Comparison of ENCODE assay signal across 10 cellular contexts in genomic region chr1:156602557-156602993, GRCh38. TPM values are rescaled to one million over a fixed set of nuclear protein-coding genes. Genes with fewer than 3 reads are reported as not detected.
DNase-seq lines count a peak whose midpoint lies in the region; TF ChIP-seq lines count a peak whose summit lies in the region.
"Had no signal": no experiment of that assay in that cellular context is flagged by ENCODE, and none has a peak within 500 bp of the region (broad histone marks: within the 10 kb centered on the region; RNA-seq: fewer than 3 reads in every experiment).

No MANE protein-coding gene starts in this region.

- no peak overlapping the region for H3K4me3 ChIP-seq in fibroblast of pulmonary artery (replicated peaks; ENCODE audit: low read depth, low read length)

- no peak for DNase-seq in AG09319 (ENCODE audit: extremely low read depth, low read depth)
- no peak for DNase-seq in fibroblast of pulmonary artery (ENCODE audit: low read depth)
- DNase-seq in NCI-H2107 treated with DMSO at 0.1 percent for 48 hours (lab: John Stamatoyannopoulos, UW; ENCODE audit: unreplicated experiment), result no peak
- DNase-seq in stimulated activated CD8-positive, alpha-beta memory T cell treated with anti-CD3 and anti-CD28 coated beads, Interleukin-4, amount 100 ng/mL, for 48 hours, result no peak
- DNase-seq in cerebellum (ENCODE audit: low spot score), result no peak
- DNase-seq in HK-2 (ENCODE audit: unreplicated experiment), result no peak

- 0 out of 2 replicates have a peak, but pooled peaks have one; percentile 14 for TF ChIP-seq POLR2A in Raji (IDR thresholded peaks at IDR 0.05; ENCODE audit: insufficient read depth, low read depth, low read length)

- peak; percentile 30 for TF ChIP-seq CTCF in AG09319 (IDR thresholded peaks at IDR 0.05; ENCODE audit: low read depth, low read length)
- peak; percentile 48 for TF ChIP-seq CTCF in GM12873 (IDR thresholded peaks at IDR 0.05; ENCODE audit: insufficient read depth, low read depth, low read length, missing control alignments)
- peak; percentile 39 for TF ChIP-seq CTCF in fibroblast of pulmonary artery (IDR thresholded peaks at IDR 0.05; ENCODE audit: low read length, missing control alignments)

RNA-seq across cellular contexts. Expression of gene GPATCH4, which starts 1.3 kb away (rescaled TPM):
- total RNA-seq in cerebellum, result 10.1 TPM

RNA-seq across cellular contexts. Expression of gene NAXE, which starts 11.0 kb away (rescaled TPM):
- total RNA-seq in cerebellum, result 28.3 TPM

RNA-seq across cellular contexts. Expression of gene HAPLN2, which starts 16.6 kb away (rescaled TPM):
- 1.3 TPM for total RNA-seq in cerebellum
- total RNA-seq: lung microvascular endothelial cell had no signal

RNA-seq across cellular contexts. Expression of gene TTC24, which starts 23.1 kb away (rescaled TPM):
- not detected for total RNA-seq in cerebellum
- total RNA-seq: lung microvascular endothelial cell, subcutaneous adipose tissue had no signal

RNA-seq across cellular contexts. Expression of gene IQGAP3, which starts 30.2 kb away (rescaled TPM):
- total RNA-seq in cerebellum, result 6.3 TPM
